Comparison of ENCODE assay signal across 27 cellular contexts in genomic region chr15:73754461-73754860, GRCh38. TPM values are rescaled to one million over a fixed set of nuclear protein-coding genes. Genes with fewer than 3 reads are reported as not detected.
DNase-seq lines count a peak whose midpoint lies in the region; ATAC-seq and TF ChIP-seq lines count a peak whose summit lies in the region.
"Had no signal": no experiment of that assay in that cellular context is flagged by ENCODE, and none has a peak within 500 bp of the region (broad histone marks: within the 10 kb centered on the region; RNA-seq: fewer than 3 reads in every experiment).

No MANE protein-coding gene starts in this region.

- TF ChIP-seq CTCF in IMR-90 (conservative IDR thresholded peaks at IDR 0.05; ENCODE audit: low read depth, low read length) (no peak), WTC11 (IDR thresholded peaks at IDR 0.05) (no peak), nephron (IDR thresholded peaks at IDR 0.05; ENCODE audit: unreplicated experiment in 3 of 3) (no peak)

- in situ Hi-C loops in IMR-90 (cut with MboI; ENCODE audit: low sequenced_read_pairs): no loop called here

- TF ChIP-seq POLR2A in IMR-90 (IDR thresholded peaks at IDR 0.05; ENCODE audit: low read depth, low read length): no peak

- H3K27me3 ChIP-seq in IMR-90 (ENCODE audit: control insufficient read depth, insufficient read depth, low read length): peaks cover 78% of the 10 kb centered on the region

- whole genome bisulfite sequencing in IMR-90 (ENCODE audit: extremely low coverage in 2 of 2, insufficient read length in 1 of 2), 2 experiments: 36% methylated on average over 2 of the region's 8 CpGs; no CpG with 5 or more reads in 1 of the 2 experiments

- H2AFZ ChIP-seq in IMR-90 (replicated peaks; ENCODE audit: low read length, poor library complexity): no peak overlapping the region

- H3K27me3 Mint-ChIP-seq in WTC11 (ENCODE audit: low read depth) (peaks cover 26% of the 10 kb centered on the region), nephron (ENCODE audit: low read depth) (peaks cover 37% of the 10 kb centered on the region)

- CTCF ChIA-PET in IMR-90 (lab: Yijun Ruan, JAX): no interaction called here
- CTCF ChIA-PET in WTC11 (lab: Charles Lee): interaction anchor here (0.9 to 2.2 kb wide), 13 partner anchors 9 to 173 kb away, joined by 3 to 12 read pairs (median 5); no protein-coding TSS in a partner anchor

- no peak overlapping the region for H3K23ac ChIP-seq in IMR-90 (ENCODE audit: low read depth, low read length)

- H4K5ac ChIP-seq in IMR-90 (ENCODE audit: low read depth, low read length): no peak overlapping the region

- peaks cover 3% of the 10 kb centered on the region; the same call in 1 of the 2 replicates for H3K9me1 ChIP-seq in IMR-90 (ENCODE audit: insufficient read depth, low read length)

- H4K20me1 ChIP-seq in IMR-90 (ENCODE audit: insufficient read depth, low read length): no peaks in the 10 kb centered on the region; the same call in none of the 2 replicates

- H3K4me3 ChIP-seq in IMR-90 (ENCODE audit: insufficient read depth, low read depth, low read length): no peak overlapping the region
- H3K4me3 ChIP-seq: breast epithelium, spleen, thoracic aorta had no signal

- H3K9me3 Mint-ChIP-seq in WTC11 (no peaks in the 10 kb centered on the region), nephron (no peaks in the 10 kb centered on the region)
- H3K9me3 Mint-ChIP-seq: activated naive CD4-positive, alpha-beta T cell treated with anti-CD3 and anti-CD28 coated beads, Interleukin-2, amount 50 U/mL, for 24 hours; activated T-helper 17 cell treated with anti-CD3 and anti-CD28 coated beads, Interleukin-2, amount 50 U/mL, for 72 hours; stimulated activated naive CD8-positive, alpha-beta T cell treated with anti-CD3 and anti-CD28 coated beads, Interleukin-15, Interleukin-2, amounts not matched to agents 100 ng/mL and 50 ng/mL, for 24 hours; T-helper 2 cell treated with Interferon-gamma antibody and Interleukin-4, amounts not matched to agents 5 μg/mL and 100 μg/mL, for 36 hours had no signal

- H3K4me3 Mint-ChIP-seq in WTC11 (peak overlapping the region; percentile 69; the same call in 1 of the 2 replicates), nephron (peak overlapping the region; percentile 43 to 85 (median 82))
- H3K4me3 Mint-ChIP-seq: activated naive CD4-positive, alpha-beta T cell treated with anti-CD3 and anti-CD28 coated beads, Interleukin-2, amount 50 U/mL, for 24 hours; activated T-helper 17 cell treated with anti-CD3 and anti-CD28 coated beads, Interleukin-2, amount 50 U/mL, for 72 hours; stimulated activated naive CD8-positive, alpha-beta T cell treated with anti-CD3 and anti-CD28 coated beads, Interleukin-15, Interleukin-2, amounts not matched to agents 100 ng/mL and 50 ng/mL, for 24 hours; T-helper 2 cell treated with Interferon-gamma antibody and Interleukin-4, amounts not matched to agents 5 μg/mL and 100 μg/mL, for 36 hours had no signal

- no peak overlapping the region for H3K4ac ChIP-seq in IMR-90 (ENCODE audit: low read depth, low read length)

- H2BK120ac ChIP-seq in IMR-90 (ENCODE audit: low read depth, low read length): no peak overlapping the region

- no peak overlapping the region for H3K56ac ChIP-seq in IMR-90 (ENCODE audit: extremely low read depth, insufficient read depth, low read length)

- H3K36me3 ChIP-seq in IMR-90 (ENCODE audit: control insufficient read depth, insufficient read depth, low read length): no peaks in the 10 kb centered on the region
- H3K36me3 ChIP-seq: breast epithelium, spleen, thoracic aorta had no signal

- no peak overlapping the region for H4K8ac ChIP-seq in IMR-90 (ENCODE audit: low read depth in 2 of 2, low read length in 2 of 2)

- ATAC-seq in IMR-90 (ENCODE audit: low read depth) (no peak), WTC11 (no peak), HG02610 (IDR thresholded peaks at IDR 0.05; ENCODE audit: unreplicated experiment) (no peak)
- ATAC-seq: activated T-helper 17 cell treated with anti-CD3 and anti-CD28 coated beads, Interleukin-2, amount 50 U/mL, for 72 hours; left lobe of liver; right cardiac atrium had no signal

- H3K4me1 Mint-ChIP-seq in WTC11 (peaks cover 21% of the 10 kb centered on the region), nephron (peaks cover 9% of the 10 kb centered on the region)
- H3K4me1 Mint-ChIP-seq: activated naive CD4-positive, alpha-beta T cell treated with anti-CD3 and anti-CD28 coated beads, Interleukin-2, amount 50 U/mL, for 24 hours; activated T-helper 17 cell treated with anti-CD3 and anti-CD28 coated beads, Interleukin-2, amount 50 U/mL, for 72 hours had no signal

- H3K18ac ChIP-seq in IMR-90 (ENCODE audit: low read depth, low read length): no peak overlapping the region

- H2AK9ac ChIP-seq in IMR-90 (replicated peaks; ENCODE audit: low read depth, low read length, poor library complexity): peak overlapping the region; percentile 65

- dilution Hi-C loops in IMR-90 (cut with HindIII; ENCODE audit: low sequenced_read_pairs, unreplicated experiment): no loop called here

- H3K4me2 ChIP-seq in IMR-90 (ENCODE audit: low read depth, low read length): no peak overlapping the region

- H3K27ac ChIP-seq in IMR-90 (ENCODE audit: insufficient read depth, low read length): no peak overlapping the region
- H3K27ac ChIP-seq: breast epithelium, spleen, thoracic aorta, WERI-Rb-1 had no signal

- no TSS peak for BruUV-seq in IMR-90 (replicated peaks; lab: Mats Ljungman, UMichigan)

- H3K79me1 ChIP-seq in IMR-90 (ENCODE audit: low read depth in 1 of 2, low read length in 2 of 2): no peaks in the 10 kb centered on the region

- intact Hi-C loops in IMR-90 (cut with micrococcal nuclease): no loop called here

- H4K91ac ChIP-seq in IMR-90 (ENCODE audit: insufficient read depth, low read depth, low read length): no peak overlapping the region

- H3K36me3 Mint-ChIP-seq in WTC11 (no peaks in the 10 kb centered on the region), nephron (ENCODE audit: low read depth) (no peaks in the 10 kb centered on the region)
- H3K36me3 Mint-ChIP-seq: activated naive CD4-positive, alpha-beta T cell treated with anti-CD3 and anti-CD28 coated beads, Interleukin-2, amount 50 U/mL, for 24 hours had no signal

- no peak overlapping the region for H2BK5ac ChIP-seq in IMR-90 (ENCODE audit: low read depth, low read length, poor library complexity, severe bottlenecking)

- no peak overlapping the region for H3K14ac ChIP-seq in IMR-90 (replicated peaks; ENCODE audit: low read depth, low read length)

- H3K9me3 ChIP-seq in IMR-90 (ENCODE audit: control insufficient read depth, insufficient read depth, low read length): peaks cover 2% of the 10 kb centered on the region; the same call in 1 of the 2 replicates
- H3K9me3 ChIP-seq: breast epithelium, spleen, thoracic aorta had no signal

- DNase-seq in IMR-90: no peak
- DNase-seq in WTC11 (ENCODE audit: low spot score): no peak
- no peak for DNase-seq in EL
- no peak for DNase-seq in NCI-H2227 (lab: John Stamatoyannopoulos, UW; ENCODE audit: unreplicated experiment)
- DNase-seq in SHP77 (lab: John Stamatoyannopoulos, UW): no peak
- DNase-seq: activated CD4-positive, alpha-beta T cell treated with anti-CD3 and anti-CD28 coated beads for 48 hours; amniotic stem cell; C1 segment of cervical spinal cord; hypothalamus; NCI-H2029; NCI-H2227 treated with DMSO at 0.1 percent for 48 hours; NCI-H526; right cardiac atrium; SHP77 treated with DMSO at 0.1 percent for 48 hours; spleen; stimulated activated CD4-positive, alpha-beta T cell treated with anti-CD3 and anti-CD28 coated beads, Interleukin-2, amount 100 ng/mL, for 24 hours; stimulated activated CD8-positive, alpha-beta memory T cell treated with anti-CD3 and anti-CD28 coated beads, Interleukin-4, amount 100 ng/mL, for 48 hours; WERI-Rb-1 had no signal

- H3K9ac ChIP-seq in IMR-90 (ENCODE audit: low read depth, low read length): no peak overlapping the region

- H3K27ac Mint-ChIP-seq in WTC11 (no peak overlapping the region), nephron (peak overlapping the region; percentile 8 to 81 (median 13))
- H3K27ac Mint-ChIP-seq: activated T-helper 17 cell treated with anti-CD3 and anti-CD28 coated beads, Interleukin-2, amount 50 U/mL, for 72 hours; stimulated activated naive CD8-positive, alpha-beta T cell treated with anti-CD3 and anti-CD28 coated beads, Interleukin-15, Interleukin-2, amounts not matched to agents 100 ng/mL and 50 ng/mL, for 24 hours; T-helper 2 cell treated with Interferon-gamma antibody and Interleukin-4, amounts not matched to agents 5 μg/mL and 100 μg/mL, for 36 hours had no signal

- H2BK20ac ChIP-seq in IMR-90 (ENCODE audit: low read depth, low read length): no peak overlapping the region

- no peak overlapping the region for H2BK15ac ChIP-seq in IMR-90 (ENCODE audit: low read depth, low read length)

- TF ChIP-seq RAD21 in IMR-90 (IDR thresholded peaks at IDR 0.05; ENCODE audit: low read length): no peak

- POLR2A ChIA-PET in IMR-90 (lab: Charles Lee; ENCODE audit: unreplicated experiment) (no interaction called here), WTC11 (lab: Charles Lee) (interaction anchor here (1.4 to 1.7 kb wide), 2 partner anchors 9 to 32 kb away, joined by 6 read pairs; no protein-coding TSS in a partner anchor)

- no peaks in the 10 kb centered on the region for H3K4me1 ChIP-seq in IMR-90 (ENCODE audit: control insufficient read depth, insufficient read depth, low read length)

- no peak overlapping the region for H2AK5ac ChIP-seq in IMR-90 (ENCODE audit: low read depth, low read length)

TF ChIP-seq in IMR-90, 13 proteins besides CTCF, POLR2A, EP300 and RAD21:
- TF ChIP-seq NFE2L2 (IDR thresholded peaks at IDR 0.05; ENCODE audit: low read depth, low read length) (no peak), MAFK (IDR thresholded peaks at IDR 0.05; ENCODE audit: low read depth, low read length) (no peak)

TF ChIP-seq in WTC11, 78 proteins besides CTCF, POLR2A, EP300 and RAD21 (continues in another document):
- TF ChIP-seq ATF3 (CRISPR knock-in tag; conservative IDR thresholded peaks at IDR 0.05): no peak
- TF ChIP-seq E2F4 (CRISPR knock-in tag; IDR thresholded peaks at IDR 0.05; ENCODE audit: borderline replicate concordance, low read depth): no peak

RNA-seq across cellular contexts. Expression of gene INSYN1, which starts 1.3 kb away (rescaled TPM):
- total RNA-seq in IMR-90 (2012; rRNA removed) (under 0.01 and 0.18 TPM in 2 replicates), WTC11 (2021) (9.0 to 11.9 TPM (median 9.8 TPM) in 3 replicates)
- 0.34 and 0.49 TPM in 2 replicates for polyA plus RNA-seq in IMR-90 (2012; rRNA removed)
- polyA plus RNA-seq in IMR-90 (2012; cell fraction: cytosol; rRNA removed): 0.34 and 0.42 TPM in 2 replicates
- polyA plus RNA-seq in IMR-90 (2012; cell fraction: nucleus; rRNA removed; ENCODE audit: low replicate concordance): 0.50 and 0.52 TPM in 2 replicates
- total RNA-seq: activated T-helper 17 cell treated with anti-CD3 and anti-CD28 coated beads, Interleukin-2, amount 50 U/mL, for 72 hours had no signal
